ENCODE assay signal across 2 cellular contexts in the genomic region with DNA sequence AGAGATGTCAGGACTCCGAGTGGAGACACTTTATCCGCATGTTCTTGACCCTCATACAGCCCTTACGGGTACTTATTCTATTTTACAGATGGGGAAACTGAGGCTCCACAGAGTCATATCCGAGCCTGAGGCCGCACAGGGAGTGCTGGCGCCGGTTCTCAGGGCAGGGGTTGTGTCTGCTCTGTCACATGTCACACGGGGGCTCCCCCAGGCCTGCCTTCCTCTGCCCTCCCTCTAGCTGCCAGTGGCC.
TF ChIP-seq lines count a peak whose summit lies in the region.

No MANE protein-coding gene starts in this region.

TF ChIP-seq in SK-N-SH, 30 proteins besides CTCF, POLR2A, EP300 and RAD21 (continued from another document):
- TF ChIP-seq ZBTB33 (IDR thresholded peaks at IDR 0.05; ENCODE audit: borderline replicate concordance, low read depth): no peak
- TF ChIP-seq FOXM1 (IDR thresholded peaks at IDR 0.05; ENCODE audit: low read depth): no peak
- no peak for TF ChIP-seq JUND (IDR thresholded peaks at IDR 0.05)
- no peak for TF ChIP-seq TCF12 (IDR thresholded peaks at IDR 0.05)
- TF ChIP-seq RXRA (IDR thresholded peaks at IDR 0.05; ENCODE audit: borderline replicate concordance, low read depth): no peak
- TF ChIP-seq MAX (IDR thresholded peaks at IDR 0.05; ENCODE audit: low read depth): no peak
- no peak for TF ChIP-seq REST (IDR thresholded peaks at IDR 0.05; ENCODE audit: low read depth, low read length)
- TF ChIP-seq TEAD4 (IDR thresholded peaks at IDR 0.05; ENCODE audit: borderline replicate concordance, insufficient read depth): no peak
TF ChIP-seq in SK-N-SH: peak in this region for 0.

TF ChIP-seq in SK-N-SH treated with all-trans-retinoic acid at 6 μM for 48 hours, 23 proteins besides CTCF, POLR2A, EP300 and RAD21 (continued from another document):
- TF ChIP-seq TSHZ2 (CRISPR knock-in tag; IDR thresholded peaks at IDR 0.05) (no peak), TOX (CRISPR knock-in tag; IDR thresholded peaks at IDR 0.05; ENCODE audit: borderline replicate concordance) (no peak), ZFP30 (CRISPR knock-in tag; IDR thresholded peaks at IDR 0.05) (no peak), ZNF565 (CRISPR knock-in tag; conservative IDR thresholded peaks at IDR 0.05; ENCODE audit: low read depth) (no peak)
